In genomic region chr2:215437614-215438013, GRCh38 we compare ENCODE assay signal across 14 cellular contexts. TPM values are rescaled to one million over a fixed set of nuclear protein-coding genes. Genes with fewer than 3 reads are reported as not detected.
DNase-seq lines count a peak whose midpoint lies in the region; ATAC-seq and TF ChIP-seq lines count a peak whose summit lies in the region.
"Had no signal": no experiment of that assay in that cellular context is flagged by ENCODE, and none has a peak within 500 bp of the region (broad histone marks: within the 10 kb centered on the region; RNA-seq: fewer than 3 reads in every experiment).

No MANE protein-coding gene starts in this region.

- H2AFZ ChIP-seq in SK-N-SH (ENCODE audit: low read depth), result peak overlapping the region; percentile 75

- H3K9ac ChIP-seq in SK-N-SH, result peak overlapping the region; percentile 100
- H3K9ac ChIP-seq: KMS-11 had no signal

- H3K27me3 ChIP-seq in SK-N-SH (ENCODE audit: insufficient read depth) (no peaks in the 10 kb centered on the region), esophagus muscularis mucosa (no peaks in the 10 kb centered on the region), upper lobe of left lung (peaks cover 0 to 7% (median 0%) of the 10 kb centered on the region in 4 donors)
- H3K27me3 ChIP-seq: body of pancreas had no signal

- TF ChIP-seq EP300 in SK-N-SH (IDR thresholded peaks at IDR 0.05; ENCODE audit: borderline replicate concordance in 1 of 2, low read depth in 1 of 2, low read length in 1 of 2) (no peak), esophagus muscularis mucosa (IDR thresholded peaks at IDR 0.05) (no peak), upper lobe of left lung (IDR thresholded peaks at IDR 0.05) (no peak)

- peaks cover 27% of the 10 kb centered on the region for H4K20me1 ChIP-seq in SK-N-SH (ENCODE audit: insufficient read depth)

- H3K4me3 Mint-ChIP-seq in nephron (peak overlapping the region; percentile 83 to 96 (median 91)), Calu3 (ENCODE audit: low read depth, unreplicated experiment) (no peak overlapping the region)
- no peak overlapping the region for H3K4me3 Mint-ChIP-seq in activated T-cell treated with anti-CD3 and anti-CD28 coated beads, Interleukin-2, amount 50 U/mL, for 72 hours

- CTCF ChIA-PET in SK-N-SH (lab: Yijun Ruan, JAX), result interaction anchor here (0.8 to 1.6 kb wide), 2 partner anchors 17 to 19 kb away, joined by 4 to 6 read pairs; no protein-coding TSS in a partner anchor
- CTCF ChIA-PET in Calu3 (lab: Charles Lee), result no interaction called here

- peaks cover 39% of the 10 kb centered on the region for H3F3A ChIP-seq in SK-N-SH (replicated peaks; ENCODE audit: insufficient read depth)

- TF ChIP-seq POLR2A in esophagus muscularis mucosa (IDR thresholded peaks at IDR 0.05; ENCODE audit: low read depth) (no peak), upper lobe of left lung (IDR thresholded peaks at IDR 0.05) (no peak)

- H3K36me3 Mint-ChIP-seq in nephron (ENCODE audit: low read depth) (peaks cover 11% of the 10 kb centered on the region), Calu3 (ENCODE audit: insufficient read depth, unreplicated experiment) (peaks cover 41% of the 10 kb centered on the region)
- no peaks in the 10 kb centered on the region for H3K36me3 Mint-ChIP-seq in activated T-cell treated with anti-CD3 and anti-CD28 coated beads, Interleukin-2, amount 50 U/mL, for 72 hours (ENCODE audit: insufficient read depth in 2 of 2)

- peaks cover 3 to 14% of the 10 kb centered on the region in 2 experiments; a peak in 3 of 4 replicates for H3K4me1 ChIP-seq in SK-N-SH (ENCODE audit: control insufficient read depth in 1 of 2, insufficient read depth in 2 of 2, low read depth in 1 of 2, low read length in 1 of 2)
- H3K4me1 ChIP-seq in esophagus muscularis mucosa, result peaks cover 9 to 33% (median 24%) of the 10 kb centered on the region in 4 donors
- H3K4me1 ChIP-seq in upper lobe of left lung, result peaks cover 0 to 20% (median 9%) of the 10 kb centered on the region in 4 donors

- H3K4me2 ChIP-seq in SK-N-SH, result peak overlapping the region; percentile 91

- H3K9me3 Mint-ChIP-seq in nephron (no peaks in the 10 kb centered on the region), Calu3 (ENCODE audit: low read depth, unreplicated experiment) (no peaks in the 10 kb centered on the region)
- H3K9me3 Mint-ChIP-seq in activated T-cell treated with anti-CD3 and anti-CD28 coated beads, Interleukin-2, amount 50 U/mL, for 72 hours, result no peaks in the 10 kb centered on the region

- H3K27ac Mint-ChIP-seq in nephron (peak overlapping the region; percentile 96 to 99 (median 98)), Calu3 (ENCODE audit: unreplicated experiment) (no peak overlapping the region)
- H3K27ac Mint-ChIP-seq in activated T-cell treated with anti-CD3 and anti-CD28 coated beads, Interleukin-2, amount 50 U/mL, for 72 hours, result no peak overlapping the region

- TF ChIP-seq CTCF in SK-N-SH (IDR thresholded peaks at IDR 0.05) (no peak), esophagus muscularis mucosa (IDR thresholded peaks at IDR 0.05) (no peak), nephron (IDR thresholded peaks at IDR 0.05; ENCODE audit: unreplicated experiment in 3 of 3) (no peak), upper lobe of left lung (IDR thresholded peaks at IDR 0.05) (no peak), Calu3 (IDR thresholded peaks at IDR 0.05; ENCODE audit: unreplicated experiment) (no peak)

- H3K9me2 ChIP-seq in SK-N-SH, result no peaks in the 10 kb centered on the region

- intact Hi-C loops in esophagus muscularis mucosa (cut with DNase I), result loop anchor here (5.0 to 10.0 kb wide), 3 partner anchors 185 to 397 kb away; no protein-coding TSS in a partner anchor
- intact Hi-C loops in Calu3 (cut with micrococcal nuclease; ENCODE audit: unreplicated experiment), result no loop called here

- no TSS peak for BruUV-seq in Calu3 (replicated peaks; lab: Mats Ljungman, UMichigan)

- peaks cover 37% of the 10 kb centered on the region for H3K79me2 ChIP-seq in SK-N-SH (ENCODE audit: insufficient read depth)

- no peaks in the 10 kb centered on the region for H3K9me3 ChIP-seq in SK-N-SH
- no peaks in the 10 kb centered on the region for H3K9me3 ChIP-seq in esophagus muscularis mucosa
- H3K9me3 ChIP-seq in upper lobe of left lung, result no peaks in the 10 kb centered on the region
- H3K9me3 ChIP-seq: body of pancreas had no signal

- POLR2A ChIA-PET in SK-N-SH (lab: Yijun Ruan, JAX), result no interaction called here

- WGBS in SK-N-SH (ENCODE audit: low lambda C conversion rate), result 61% methylated on average over 2 of the region's 2 CpGs
- WGBS in esophagus muscularis mucosa, result 58% methylated on average over 2 of the region's 2 CpGs
- WGBS in upper lobe of left lung, 2 donors, result 72 to 77% methylated on average over 2 of the region's 2 CpGs

- peak overlapping the region; percentile 84 to 100; a peak in 3 of 4 replicates for H3K27ac ChIP-seq in SK-N-SH (ENCODE audit: low read depth in 2 of 2, low read length in 1 of 2)
- H3K27ac ChIP-seq in esophagus muscularis mucosa (replicated peaks in 1 of 4), result peak overlapping the region; percentile 87 to 97 (median 92)
- peak overlapping the region in 3 of 4 donors; percentile 71 to 90 (median 85) for H3K27ac ChIP-seq in upper lobe of left lung
- H3K27ac ChIP-seq: 22Rv1, KMS-11 had no signal

- H3K4me1 Mint-ChIP-seq in nephron (peaks cover 33% of the 10 kb centered on the region), Calu3 (ENCODE audit: low read depth, unreplicated experiment) (peaks cover 22% of the 10 kb centered on the region)
- H3K4me1 Mint-ChIP-seq in activated T-cell treated with anti-CD3 and anti-CD28 coated beads, Interleukin-2, amount 50 U/mL, for 72 hours (ENCODE audit: low read depth), result peaks cover 16% of the 10 kb centered on the region

- DNase-seq in SK-N-SH (no peak), esophagus muscularis mucosa (ENCODE audit: extremely low spot score) (no peak), upper lobe of left lung (no peak), NCI-H1930 (lab: John Stamatoyannopoulos, UW) (no peak), Calu3 (no peak)
- DNase-seq in activated T-cell treated with anti-CD3 and anti-CD28 coated beads, Interleukin-2, amount 50 U/mL, for 72 hours, result no peak
- DNase-seq: body of pancreas; H7; stimulated activated CD4-positive, alpha-beta T cell treated with anti-CD3 and anti-CD28 coated beads, Interleukin-12 subunit alpha, Interleukin-12 subunit beta, amount 100 ng/mL, for 4 hours had no signal

- H3K4me3 ChIP-seq in SK-N-SH (ENCODE audit: low read depth in 2 of 2, low read length in 1 of 2), result peak overlapping the region; percentile 75 to 88; a peak in 2 of 4 replicates
- peak overlapping the region in 3 of 4 donors; percentile 86 to 95 (median 91) for H3K4me3 ChIP-seq in esophagus muscularis mucosa
- no peak overlapping the region for H3K4me3 ChIP-seq in upper lobe of left lung
- H3K4me3 ChIP-seq: body of pancreas had no signal

- ATAC-seq in SK-N-SH treated with all-trans-retinoic acid at 6 μM for 48 hours, result no peak
- no peak for ATAC-seq in upper lobe of left lung (ENCODE audit: low FRiP score in 2 of 2)
- no peak for ATAC-seq in activated T-cell treated with anti-CD3 and anti-CD28 coated beads, Interleukin-2, amount 50 U/mL, for 72 hours (replicated peaks in 1 of 2)
- ATAC-seq: body of pancreas, Panc1 had no signal

- TF ChIP-seq RAD21 in SK-N-SH (IDR thresholded peaks at IDR 0.05; ENCODE audit: low read length), result no peak

- H3K27me3 Mint-ChIP-seq in nephron (ENCODE audit: low read depth), result peaks cover 15% of the 10 kb centered on the region
- peaks cover 81% of the 10 kb centered on the region for H3K27me3 Mint-ChIP-seq in activated T-cell treated with anti-CD3 and anti-CD28 coated beads, Interleukin-2, amount 50 U/mL, for 72 hours (ENCODE audit: low read depth)
- H3K27me3 Mint-ChIP-seq in Calu3 (ENCODE audit: unreplicated experiment), result no peaks in the 10 kb centered on the region

- H3K36me3 ChIP-seq in SK-N-SH (replicated peaks in 1 of 2; ENCODE audit: control insufficient read depth in 1 of 2, insufficient read depth in 2 of 2, low read length in 1 of 2) (peaks cover 6 to 24% of the 10 kb centered on the region in 2 experiments), esophagus muscularis mucosa (peaks cover 0 to 6% (median 0%) of the 10 kb centered on the region in 4 donors), upper lobe of left lung (no peaks in the 10 kb centered on the region)

TF ChIP-seq in SK-N-SH, 30 proteins besides CTCF, POLR2A, EP300 and RAD21:
- TF ChIP-seq RFX5 (IDR thresholded peaks at IDR 0.05; ENCODE audit: low read length), result no peak
- TF ChIP-seq JUND (IDR thresholded peaks at IDR 0.05), result no peak

TF ChIP-seq in SK-N-SH treated with all-trans-retinoic acid at 6 μM for 48 hours, 23 proteins besides CTCF, POLR2A, EP300 and RAD21 (continues in another document):
- TF ChIP-seq ZNF565 (CRISPR knock-in tag; conservative IDR thresholded peaks at IDR 0.05; ENCODE audit: low read depth) (no peak), ZFP3 (CRISPR knock-in tag; IDR thresholded peaks at IDR 0.05) (no peak), PPARA (CRISPR knock-in tag; IDR thresholded peaks at IDR 0.05; ENCODE audit: borderline replicate concordance) (no peak), CSRNP3 (CRISPR knock-in tag; IDR thresholded peaks at IDR 0.05) (no peak), ZNF8 (CRISPR knock-in tag; IDR thresholded peaks at IDR 0.05) (no peak), BACH2 (CRISPR knock-in tag; IDR thresholded peaks at IDR 0.05; ENCODE audit: borderline replicate concordance) (no peak), RARB (CRISPR knock-in tag; IDR thresholded peaks at IDR 0.05) (no peak), TOX (CRISPR knock-in tag; IDR thresholded peaks at IDR 0.05; ENCODE audit: borderline replicate concordance) (no peak), ESRRG (CRISPR knock-in tag; IDR thresholded peaks at IDR 0.05) (no peak), ISL1 (CRISPR knock-in tag; IDR thresholded peaks at IDR 0.05) (no peak)

RNA-seq across cellular contexts. Expression of gene FN1, which starts 1.7 kb away (rescaled TPM):
- polyA plus RNA-seq in SK-N-SH (2012; rRNA removed), result 1,637 and 1,671 TPM in 2 replicates
- polyA plus RNA-seq in SK-N-SH (2012; cell fraction: cytosol; rRNA removed), result 978 and 1,254 TPM in 2 replicates
- 2,323 and 4,066 TPM in 2 replicates for polyA plus RNA-seq in SK-N-SH (2012; cell fraction: nucleus; rRNA removed)
- total RNA-seq in esophagus muscularis mucosa (1,000 to 10,000 TPM; 2,256 to 4,873 (median 2,950) TPM), upper lobe of left lung (1,000 to 10,000 TPM in 4 of 6 donors, 100 to 1,000 TPM in 2; 310 to 1,686 (median 1,133) TPM), Calu3 (2022) (123 and 133 TPM in 2 replicates)
- 1 to 10 TPM in 1 of 2 donors, under 1 TPM in 1; 0.60 to 1.2 TPM for total RNA-seq in activated T-cell treated with anti-CD3 and anti-CD28 coated beads, Interleukin-2, amount 50 U/mL, for 72 hours

Comparison
In these comparisons a context has a peak if more than half of its experiments do, and no peak if none do; other contexts are left out.
1. H3K4me3 ChIP-seq: peak in SK-N-SH (2 of 2) and esophagus muscularis mucosa (3 of 4); none in upper lobe of left lung (0 of 4).
2. H3K27ac Mint-ChIP-seq: peak in nephron (3 of 3); none in activated T-cell treated with anti-CD3 and anti-CD28 coated beads, Interleukin-2, amount 50 U/mL, for 72 hours (single experiment) and Calu3 (single experiment).
3. H3K4me3 Mint-ChIP-seq: peak in nephron (3 of 3); none in activated T-cell treated with anti-CD3 and anti-CD28 coated beads, Interleukin-2, amount 50 U/mL, for 72 hours (0 of 2) and Calu3 (single experiment).
4. RNA of gene FN1, which starts 1.7 kb away (total RNA-seq): 2,256 to 4,873 TPM in esophagus muscularis mucosa, 310 to 1,686 TPM in upper lobe of left lung and 123 to 133 TPM in Calu3; 0.60 to 1.2 TPM in activated T-cell treated with anti-CD3 and anti-CD28 coated beads, Interleukin-2, amount 50 U/mL, for 72 hours; every median in the first group is over 10 times any median in the second.
5. Peak in every context shown above with its lines, with median percentiles within 50 percentile points of each other: H3K27ac ChIP-seq.